In the genomic region with DNA sequence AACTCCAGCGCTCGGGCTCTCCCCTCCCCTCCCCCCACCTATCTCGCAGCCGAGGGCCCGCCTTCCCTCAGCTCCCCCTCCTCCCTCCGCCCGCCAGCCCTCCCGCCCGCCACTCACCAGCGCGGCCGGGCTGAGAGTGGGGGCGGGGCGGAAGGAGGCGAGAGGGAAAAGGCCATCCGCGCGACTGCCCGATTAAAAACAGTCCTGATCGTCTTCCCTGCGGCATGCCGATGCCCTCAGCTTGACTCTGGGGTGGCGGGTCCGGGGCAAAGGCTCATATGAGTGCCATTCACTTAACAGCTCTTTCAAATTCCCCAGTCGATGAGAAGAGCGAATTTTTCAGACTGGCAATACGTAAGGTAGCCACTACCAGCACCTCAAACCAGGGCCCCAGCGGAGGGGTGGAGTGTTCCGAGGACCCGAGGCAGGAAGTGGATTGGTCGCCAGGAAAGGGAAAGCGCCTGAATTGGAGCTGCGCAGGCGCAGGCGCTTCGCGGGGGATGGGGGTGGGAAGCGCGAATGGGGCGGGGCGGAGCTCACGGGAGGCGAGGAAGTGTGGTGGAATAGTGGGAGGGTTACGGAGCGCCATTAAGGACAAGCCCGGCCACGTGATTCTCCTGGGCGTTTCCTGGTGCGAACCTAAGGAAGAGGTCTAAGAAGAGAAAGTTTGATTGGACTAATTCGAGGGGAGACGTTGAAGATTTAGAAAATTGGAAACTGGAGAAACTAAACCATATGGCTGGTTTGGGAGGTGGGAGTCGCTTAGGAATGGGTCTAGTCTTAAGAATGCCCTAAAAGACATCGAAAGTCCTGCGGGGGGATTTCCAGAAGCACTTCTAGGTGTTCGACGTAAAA, we compare ENCODE assay signal across 8 cellular contexts. TPM values are rescaled to one million over a fixed set of nuclear protein-coding genes. Genes with fewer than 3 reads are reported as not detected.
DNase-seq lines count a peak whose midpoint lies in the region; ATAC-seq and TF ChIP-seq lines count a peak whose summit lies in the region.

A gene with protein sequence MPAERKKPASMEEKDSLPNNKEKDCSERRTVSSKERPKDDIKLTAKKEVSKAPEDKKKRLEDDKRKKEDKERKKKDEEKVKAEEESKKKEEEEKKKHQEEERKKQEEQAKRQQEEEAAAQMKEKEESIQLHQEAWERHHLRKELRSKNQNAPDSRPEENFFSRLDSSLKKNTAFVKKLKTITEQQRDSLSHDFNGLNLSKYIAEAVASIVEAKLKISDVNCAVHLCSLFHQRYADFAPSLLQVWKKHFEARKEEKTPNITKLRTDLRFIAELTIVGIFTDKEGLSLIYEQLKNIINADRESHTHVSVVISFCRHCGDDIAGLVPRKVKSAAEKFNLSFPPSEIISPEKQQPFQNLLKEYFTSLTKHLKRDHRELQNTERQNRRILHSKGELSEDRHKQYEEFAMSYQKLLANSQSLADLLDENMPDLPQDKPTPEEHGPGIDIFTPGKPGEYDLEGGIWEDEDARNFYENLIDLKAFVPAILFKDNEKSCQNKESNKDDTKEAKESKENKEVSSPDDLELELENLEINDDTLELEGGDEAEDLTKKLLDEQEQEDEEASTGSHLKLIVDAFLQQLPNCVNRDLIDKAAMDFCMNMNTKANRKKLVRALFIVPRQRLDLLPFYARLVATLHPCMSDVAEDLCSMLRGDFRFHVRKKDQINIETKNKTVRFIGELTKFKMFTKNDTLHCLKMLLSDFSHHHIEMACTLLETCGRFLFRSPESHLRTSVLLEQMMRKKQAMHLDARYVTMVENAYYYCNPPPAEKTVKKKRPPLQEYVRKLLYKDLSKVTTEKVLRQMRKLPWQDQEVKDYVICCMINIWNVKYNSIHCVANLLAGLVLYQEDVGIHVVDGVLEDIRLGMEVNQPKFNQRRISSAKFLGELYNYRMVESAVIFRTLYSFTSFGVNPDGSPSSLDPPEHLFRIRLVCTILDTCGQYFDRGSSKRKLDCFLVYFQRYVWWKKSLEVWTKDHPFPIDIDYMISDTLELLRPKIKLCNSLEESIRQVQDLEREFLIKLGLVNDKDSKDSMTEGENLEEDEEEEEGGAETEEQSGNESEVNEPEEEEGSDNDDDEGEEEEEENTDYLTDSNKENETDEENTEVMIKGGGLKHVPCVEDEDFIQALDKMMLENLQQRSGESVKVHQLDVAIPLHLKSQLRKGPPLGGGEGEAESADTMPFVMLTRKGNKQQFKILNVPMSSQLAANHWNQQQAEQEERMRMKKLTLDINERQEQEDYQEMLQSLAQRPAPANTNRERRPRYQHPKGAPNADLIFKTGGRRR (minus strand): TSS at position 13 of the 855 bp plus-strand sequence. CDS start 7,386 bp downstream, outside the sequence.

- H3K36me3 ChIP-seq in thoracic aorta: no peaks in the 10 kb centered on the region

- peak within 1 kb of the TSS; percentile 94 for H3K27ac ChIP-seq in thoracic aorta

- H3K36me3 Mint-ChIP-seq in osteocyte (ENCODE audit: unreplicated experiment): no peaks in the 10 kb centered on the region

- TF ChIP-seq CTCF in GM12865 (IDR thresholded peaks at IDR 0.05; ENCODE audit: insufficient read depth, low read depth, low read length, missing control alignments) (no peak), osteocyte (IDR thresholded peaks at IDR 0.05) (no peak), thoracic aorta (IDR thresholded peaks at IDR 0.05) (no peak)

- ATAC-seq in HG02798 (IDR thresholded peaks at IDR 0.05; ENCODE audit: poor library complexity, unreplicated experiment) (peak; percentile 67), Right ventricle myocardium inferior (peak; percentile 97), thoracic aorta (ENCODE audit: insufficient number of reproducible peaks, low FRiP score, low read depth) (peak; percentile 99)

- H3K27ac Mint-ChIP-seq in osteocyte (ENCODE audit: unreplicated experiment): peak within 1 kb of the TSS; percentile 100

- peaks cover 14 to 20% of the 10 kb centered on the region in 2 donors for H3K4me1 ChIP-seq in thoracic aorta (ENCODE audit: control insufficient read depth in 1 of 2, low read depth in 2 of 2)

- H3K27me3 Mint-ChIP-seq in osteocyte (ENCODE audit: unreplicated experiment): peaks cover 10% of the 10 kb centered on the region

- H3K27me3 ChIP-seq in thoracic aorta (replicated peaks; ENCODE audit: insufficient read depth): no peaks in the 10 kb centered on the region

- H3K9me3 Mint-ChIP-seq in osteocyte (ENCODE audit: unreplicated experiment): peaks cover 4% of the 10 kb centered on the region

- H3K4me3 ChIP-seq in GM12865 (ENCODE audit: low read depth, low read length) (peak within 1 kb of the TSS; percentile 83), thoracic aorta (peak within 1 kb of the TSS; percentile 100)

- peaks cover 28% of the 10 kb centered on the region for H3K4me1 Mint-ChIP-seq in osteocyte (ENCODE audit: unreplicated experiment)

- DNase-seq in GM12865 (ENCODE audit: low read depth) (peak; percentile 99), NCI-H1436 (lab: John Stamatoyannopoulos, UW) (peak; percentile 97), SW480 (ENCODE audit: low spot score) (peak; percentile 97), Right ventricle myocardium inferior (ENCODE audit: missing footprints) (peak; percentile 98), osteocyte (ENCODE audit: extremely low spot score, unreplicated experiment) (peak; percentile 100), thoracic aorta (ENCODE audit: low spot score) (peak; percentile 92)
- DNase-seq in activated naive CD8-positive, alpha-beta T cell treated with anti-CD3 and anti-CD28 coated beads, Interleukin-2, amount 50 U/mL, for 16 hours (ENCODE audit: low read depth, low spot score): peak; percentile 95

- H3K9me3 ChIP-seq in thoracic aorta: no peaks in the 10 kb centered on the region

- intact Hi-C loops in Right ventricle myocardium inferior (cut with DNase I): loop anchor here (1.0 kb wide), 2 partner anchors 25 to 86 kb away; a partner anchor contains a TSS

- peak within 1 kb of the TSS; percentile 81 for H3K4me3 Mint-ChIP-seq in osteocyte (ENCODE audit: unreplicated experiment)

RNA-seq across cellular contexts. Expression of the gene that starts here (rescaled TPM):
- total RNA-seq in Right ventricle myocardium inferior (20.7 TPM), osteocyte (19.4 and 20.5 TPM in 2 replicates), thoracic aorta (10 to 100 TPM; 10.6 to 26.0 TPM)

Comparison
In these comparisons a context has a peak if more than half of its experiments do, and no peak if none do; other contexts are left out.
1. Peak in every context shown above with its lines: DNase-seq, ATAC-seq, H3K4me3 ChIP-seq and H3K27ac ChIP-seq.